In genomic region chr3:46549408-46549904, GRCh38 we compare ENCODE assay signal across 1 cellular context.
TF ChIP-seq lines count a peak whose summit lies in the region.

No MANE protein-coding gene starts in this region.

TF ChIP-seq in K562, 482 proteins besides CTCF, POLR2A, EP300 and RAD21 (continued from another document and continues in another):
- TF ChIP-seq ZMIZ1 (IDR thresholded peaks at IDR 0.05; ENCODE audit: low read depth in 2 of 2, low read length in 2 of 2) (peak in 1 of 2 experiments; percentile 67; a peak in 2 of 4 replicates), CBFA2T2 (conservative IDR thresholded peaks at IDR 0.05) (peak; percentile 94), MTA3 (IDR thresholded peaks at IDR 0.05; ENCODE audit: borderline replicate concordance) (peak; percentile 67), DACH1 (IDR thresholded peaks at IDR 0.05; ENCODE audit: partially characterized antibody) (no peak), DNMT1 (IDR thresholded peaks at IDR 0.05) (0 out of 2 replicates have a peak, but pooled peaks have one; percentile 28), L3MBTL2 (IDR thresholded peaks at IDR 0.05) (peak; percentile 85), HLTF (IDR thresholded peaks at IDR 0.05) (0 out of 2 replicates have a peak, but pooled peaks have one; percentile 16), PKNOX1 (IDR thresholded peaks at IDR 0.05) (peak; percentile 27; the same call in 1 of the 2 replicates), ZKSCAN1 (IDR thresholded peaks at IDR 0.05; ENCODE audit: low read depth, low read length) (peak; percentile 42; the same call in 1 of the 2 replicates), GATA2 (CRISPR knock-in tag; IDR thresholded peaks at IDR 0.05) (peak; percentile 96), POLR2B (IDR thresholded peaks at IDR 0.05; ENCODE audit: low read depth, partially characterized antibody) (no peak), TEAD1 (CRISPR knock-in tag; IDR thresholded peaks at IDR 0.05) (peak; percentile 85 to 92), ETV6 (IDR thresholded peaks at IDR 0.05; ENCODE audit: borderline replicate concordance in 1 of 2, low read depth in 2 of 2, low read length in 1 of 2) (no peak), ETV6 (CRISPR knock-in tag; IDR thresholded peaks at IDR 0.05; ENCODE audit: borderline replicate concordance) (no peak), DPF2 (IDR thresholded peaks at IDR 0.05) (peak; percentile 98), TOE1 (IDR thresholded peaks at IDR 0.05; ENCODE audit: borderline replicate concordance) (0 out of 2 replicates have a peak, but pooled peaks have one; percentile 13), TOE1 (CRISPR knock-in tag; IDR thresholded peaks at IDR 0.05; ENCODE audit: borderline replicate concordance, low read depth) (no peak), TEAD4 (IDR thresholded peaks at IDR 0.05; ENCODE audit: low read length) (peak; percentile 98), TEAD4 (CRISPR knock-in tag; IDR thresholded peaks at IDR 0.05; ENCODE audit: borderline replicate concordance) (no peak), ZNF589 (CRISPR knock-in tag; IDR thresholded peaks at IDR 0.05; ENCODE audit: low read depth) (peak; percentile 74; the same call in 1 of the 2 replicates), TBP (optimal IDR thresholded peaks at IDR 0.05; ENCODE audit: low read depth, low read length) (peak; percentile 12), RCOR1 (IDR thresholded peaks at IDR 0.05; ENCODE audit: borderline replicate concordance in 1 of 2, low read depth in 2 of 2, low read length in 2 of 2) (peak; percentile 66 to 91), TCF15 (CRISPR knock-in tag; IDR thresholded peaks at IDR 0.05) (0 out of 2 replicates have a peak, but pooled peaks have one; percentile 69), ZNF134 (CRISPR knock-in tag; conservative IDR thresholded peaks at IDR 0.05) (0 out of 2 replicates have a peak, but pooled peaks have one; percentile 25), ZNF583 (CRISPR knock-in tag; IDR thresholded peaks at IDR 0.05) (peak; percentile 75; the same call in 1 of the 2 replicates), TGIF2 (CRISPR knock-in tag; IDR thresholded peaks at IDR 0.05) (no peak), MTA2 (IDR thresholded peaks at IDR 0.05; ENCODE audit: low read depth) (peak; percentile 92), FOXK2 (conservative IDR thresholded peaks at IDR 0.05 in 1 of 2, IDR thresholded peaks at IDR 0.05 in 1 of 2; ENCODE audit: low read depth in 2 of 2) (peak; percentile 40 to 75), RAD51 (IDR thresholded peaks at IDR 0.05; ENCODE audit: borderline replicate concordance, low read depth) (0 out of 2 replicates have a peak, but pooled peaks have one; percentile 24), NFIC (IDR thresholded peaks at IDR 0.05) (peak; percentile 85), ELK1 (CRISPR knock-in tag; IDR thresholded peaks at IDR 0.05) (no peak), ZNF766 (CRISPR knock-in tag; conservative IDR thresholded peaks at IDR 0.05) (peak; percentile 72), BCOR (IDR thresholded peaks at IDR 0.05) (peak; percentile 72), EZH2 (IDR thresholded peaks at IDR 0.05; ENCODE audit: borderline replicate concordance, low read depth, low read length) (no peak), KLF1 (tag; IDR thresholded peaks at IDR 0.05) (peak; percentile 63), JUND (IDR thresholded peaks at IDR 0.05; ENCODE audit: borderline replicate concordance, low read depth, low read length) (peak; percentile 59; the same call in 1 of the 2 replicates), JUND (tag; IDR thresholded peaks at IDR 0.05; ENCODE audit: borderline replicate concordance, low read depth, low read length) (peak; percentile 80; the same call in 2 of the 3 replicates), ZNF431 (CRISPR knock-in tag; IDR thresholded peaks at IDR 0.05) (peak; percentile 36; the same call in 1 of the 2 replicates), PRPF4 (IDR thresholded peaks at IDR 0.05; ENCODE audit: insufficient read depth, low read depth, low read length, poor library complexity, severe bottlenecking) (no peak), ZNF77 (CRISPR knock-in tag; IDR thresholded peaks at IDR 0.05) (no peak), EP400 (IDR thresholded peaks at IDR 0.05) (peak; percentile 90), MYNN (IDR thresholded peaks at IDR 0.05) (peak; percentile 72), MYNN (CRISPR knock-in tag; IDR thresholded peaks at IDR 0.05) (no peak)
- TF ChIP-seq, protein P1, sequence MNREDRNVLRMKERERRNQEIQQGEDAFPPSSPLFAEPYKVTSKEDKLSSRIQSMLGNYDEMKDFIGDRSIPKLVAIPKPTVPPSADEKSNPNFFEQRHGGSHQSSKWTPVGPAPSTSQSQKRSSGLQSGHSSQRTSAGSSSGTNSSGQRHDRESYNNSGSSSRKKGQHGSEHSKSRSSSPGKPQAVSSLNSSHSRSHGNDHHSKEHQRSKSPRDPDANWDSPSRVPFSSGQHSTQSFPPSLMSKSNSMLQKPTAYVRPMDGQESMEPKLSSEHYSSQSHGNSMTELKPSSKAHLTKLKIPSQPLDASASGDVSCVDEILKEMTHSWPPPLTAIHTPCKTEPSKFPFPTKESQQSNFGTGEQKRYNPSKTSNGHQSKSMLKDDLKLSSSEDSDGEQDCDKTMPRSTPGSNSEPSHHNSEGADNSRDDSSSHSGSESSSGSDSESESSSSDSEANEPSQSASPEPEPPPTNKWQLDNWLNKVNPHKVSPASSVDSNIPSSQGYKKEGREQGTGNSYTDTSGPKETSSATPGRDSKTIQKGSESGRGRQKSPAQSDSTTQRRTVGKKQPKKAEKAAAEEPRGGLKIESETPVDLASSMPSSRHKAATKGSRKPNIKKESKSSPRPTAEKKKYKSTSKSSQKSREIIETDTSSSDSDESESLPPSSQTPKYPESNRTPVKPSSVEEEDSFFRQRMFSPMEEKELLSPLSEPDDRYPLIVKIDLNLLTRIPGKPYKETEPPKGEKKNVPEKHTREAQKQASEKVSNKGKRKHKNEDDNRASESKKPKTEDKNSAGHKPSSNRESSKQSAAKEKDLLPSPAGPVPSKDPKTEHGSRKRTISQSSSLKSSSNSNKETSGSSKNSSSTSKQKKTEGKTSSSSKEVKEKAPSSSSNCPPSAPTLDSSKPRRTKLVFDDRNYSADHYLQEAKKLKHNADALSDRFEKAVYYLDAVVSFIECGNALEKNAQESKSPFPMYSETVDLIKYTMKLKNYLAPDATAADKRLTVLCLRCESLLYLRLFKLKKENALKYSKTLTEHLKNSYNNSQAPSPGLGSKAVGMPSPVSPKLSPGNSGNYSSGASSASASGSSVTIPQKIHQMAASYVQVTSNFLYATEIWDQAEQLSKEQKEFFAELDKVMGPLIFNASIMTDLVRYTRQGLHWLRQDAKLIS (CRISPR knock-in tag; IDR thresholded peaks at IDR 0.05), result peak; percentile 30; the same call in 1 of the 2 replicates
- TF ChIP-seq, protein P2, sequence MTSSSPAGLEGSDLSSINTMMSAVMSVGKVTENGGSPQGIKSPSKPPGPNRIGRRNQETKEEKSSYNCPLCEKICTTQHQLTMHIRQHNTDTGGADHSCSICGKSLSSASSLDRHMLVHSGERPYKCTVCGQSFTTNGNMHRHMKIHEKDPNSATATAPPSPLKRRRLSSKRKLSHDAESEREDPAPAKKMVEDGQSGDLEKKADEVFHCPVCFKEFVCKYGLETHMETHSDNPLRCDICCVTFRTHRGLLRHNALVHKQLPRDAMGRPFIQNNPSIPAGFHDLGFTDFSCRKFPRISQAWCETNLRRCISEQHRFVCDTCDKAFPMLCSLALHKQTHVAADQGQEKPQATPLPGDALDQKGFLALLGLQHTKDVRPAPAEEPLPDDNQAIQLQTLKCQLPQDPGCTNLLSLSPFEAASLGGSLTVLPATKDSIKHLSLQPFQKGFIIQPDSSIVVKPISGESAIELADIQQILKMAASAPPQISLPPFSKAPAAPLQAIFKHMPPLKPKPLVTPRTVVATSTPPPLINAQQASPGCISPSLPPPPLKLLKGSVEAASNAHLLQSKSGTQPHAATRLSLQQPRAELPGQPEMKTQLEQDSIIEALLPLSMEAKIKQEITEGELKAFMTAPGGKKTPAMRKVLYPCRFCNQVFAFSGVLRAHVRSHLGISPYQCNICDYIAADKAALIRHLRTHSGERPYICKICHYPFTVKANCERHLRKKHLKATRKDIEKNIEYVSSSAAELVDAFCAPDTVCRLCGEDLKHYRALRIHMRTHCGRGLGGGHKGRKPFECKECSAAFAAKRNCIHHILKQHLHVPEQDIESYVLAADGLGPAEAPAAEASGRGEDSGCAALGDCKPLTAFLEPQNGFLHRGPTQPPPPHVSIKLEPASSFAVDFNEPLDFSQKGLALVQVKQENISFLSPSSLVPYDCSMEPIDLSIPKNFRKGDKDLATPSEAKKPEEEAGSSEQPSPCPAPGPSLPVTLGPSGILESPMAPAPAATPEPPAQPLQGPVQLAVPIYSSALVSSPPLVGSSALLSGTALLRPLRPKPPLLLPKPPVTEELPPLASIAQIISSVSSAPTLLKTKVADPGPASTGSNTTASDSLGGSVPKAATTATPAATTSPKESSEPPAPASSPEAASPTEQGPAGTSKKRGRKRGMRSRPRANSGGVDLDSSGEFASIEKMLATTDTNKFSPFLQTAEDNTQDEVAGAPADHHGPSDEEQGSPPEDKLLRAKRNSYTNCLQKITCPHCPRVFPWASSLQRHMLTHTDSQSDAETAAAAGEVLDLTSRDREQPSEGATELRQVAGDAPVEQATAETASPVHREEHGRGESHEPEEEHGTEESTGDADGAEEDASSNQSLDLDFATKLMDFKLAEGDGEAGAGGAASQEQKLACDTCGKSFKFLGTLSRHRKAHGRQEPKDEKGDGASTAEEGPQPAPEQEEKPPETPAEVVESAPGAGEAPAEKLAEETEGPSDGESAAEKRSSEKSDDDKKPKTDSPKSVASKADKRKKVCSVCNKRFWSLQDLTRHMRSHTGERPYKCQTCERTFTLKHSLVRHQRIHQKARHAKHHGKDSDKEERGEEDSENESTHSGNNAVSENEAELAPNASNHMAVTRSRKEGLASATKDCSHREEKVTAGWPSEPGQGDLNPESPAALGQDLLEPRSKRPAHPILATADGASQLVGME (CRISPR knock-in tag; IDR thresholded peaks at IDR 0.05), result no peak
- TF ChIP-seq, protein P3, sequence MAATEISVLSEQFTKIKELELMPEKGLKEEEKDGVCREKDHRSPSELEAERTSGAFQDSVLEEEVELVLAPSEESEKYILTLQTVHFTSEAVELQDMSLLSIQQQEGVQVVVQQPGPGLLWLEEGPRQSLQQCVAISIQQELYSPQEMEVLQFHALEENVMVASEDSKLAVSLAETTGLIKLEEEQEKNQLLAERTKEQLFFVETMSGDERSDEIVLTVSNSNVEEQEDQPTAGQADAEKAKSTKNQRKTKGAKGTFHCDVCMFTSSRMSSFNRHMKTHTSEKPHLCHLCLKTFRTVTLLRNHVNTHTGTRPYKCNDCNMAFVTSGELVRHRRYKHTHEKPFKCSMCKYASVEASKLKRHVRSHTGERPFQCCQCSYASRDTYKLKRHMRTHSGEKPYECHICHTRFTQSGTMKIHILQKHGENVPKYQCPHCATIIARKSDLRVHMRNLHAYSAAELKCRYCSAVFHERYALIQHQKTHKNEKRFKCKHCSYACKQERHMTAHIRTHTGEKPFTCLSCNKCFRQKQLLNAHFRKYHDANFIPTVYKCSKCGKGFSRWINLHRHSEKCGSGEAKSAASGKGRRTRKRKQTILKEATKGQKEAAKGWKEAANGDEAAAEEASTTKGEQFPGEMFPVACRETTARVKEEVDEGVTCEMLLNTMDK (IDR thresholded peaks at IDR 0.05; ENCODE audit: borderline replicate concordance, insufficient read depth, low read depth, low read length, poor library complexity, severe bottlenecking), result no peak
- TF ChIP-seq, protein P4, sequence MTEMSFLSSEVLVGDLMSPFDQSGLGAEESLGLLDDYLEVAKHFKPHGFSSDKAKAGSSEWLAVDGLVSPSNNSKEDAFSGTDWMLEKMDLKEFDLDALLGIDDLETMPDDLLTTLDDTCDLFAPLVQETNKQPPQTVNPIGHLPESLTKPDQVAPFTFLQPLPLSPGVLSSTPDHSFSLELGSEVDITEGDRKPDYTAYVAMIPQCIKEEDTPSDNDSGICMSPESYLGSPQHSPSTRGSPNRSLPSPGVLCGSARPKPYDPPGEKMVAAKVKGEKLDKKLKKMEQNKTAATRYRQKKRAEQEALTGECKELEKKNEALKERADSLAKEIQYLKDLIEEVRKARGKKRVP (CRISPR knock-in tag; IDR thresholded peaks at IDR 0.05), result peak; percentile 92
